8 cellular contexts compared by ENCODE assay signal in the genomic region with DNA sequence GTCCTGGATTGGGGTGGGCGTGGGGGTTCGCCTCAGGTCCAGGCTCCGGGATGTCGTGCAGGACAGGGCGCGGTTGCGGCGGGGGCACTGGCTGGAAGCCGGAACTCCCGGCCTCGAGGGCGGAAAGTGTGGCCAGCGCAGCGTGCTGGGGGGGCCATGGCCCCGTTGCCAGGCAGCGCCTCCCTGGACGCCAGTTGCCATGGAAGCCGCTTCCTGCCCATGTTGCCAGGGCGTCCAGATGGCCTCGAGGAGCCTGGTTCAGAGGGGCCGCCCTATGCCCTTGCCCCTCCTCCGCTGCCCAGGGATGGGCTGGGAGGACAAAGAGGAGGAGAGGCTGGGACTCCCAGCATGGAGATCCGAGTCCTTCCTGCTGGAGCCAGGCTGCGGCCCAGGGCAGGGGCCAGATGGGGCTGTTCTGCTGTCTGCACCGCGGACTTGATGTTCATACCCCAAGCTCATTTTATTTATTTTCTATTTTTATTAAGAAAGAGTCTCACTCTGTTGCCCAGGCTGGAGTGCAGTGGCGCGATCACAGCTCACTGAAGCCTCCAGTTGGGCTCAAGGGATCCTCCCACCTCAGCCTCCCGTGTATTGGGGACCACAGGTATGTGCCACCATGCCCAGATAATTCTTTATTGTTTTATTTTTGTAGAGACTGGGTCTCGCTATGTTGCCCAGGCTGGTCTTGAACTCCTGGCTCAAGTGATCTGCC.
DNase-seq lines count a peak whose midpoint lies in the region; ATAC-seq lines count a peak whose summit lies in the region.

No MANE protein-coding gene starts in this region.

- no peak for ATAC-seq in GM21447 (IDR thresholded peaks at IDR 0.05; ENCODE audit: unreplicated experiment)

- DNase-seq in HS-5 (ENCODE audit: low read depth) (peak; percentile 38), NCI-H748 treated with DMSO at 0.1 percent for 48 hours (lab: John Stamatoyannopoulos, UW) (peak; percentile 63), epidermal melanocyte (ENCODE audit: insufficient read length, low spot score) (peak; percentile 93), retina (peak; percentile 94), cortex of kidney (lab: John Stamatoyannopoulos, UW) (no peak), 8988T (no peak), HuH-7 (ENCODE audit: low spot score) (no peak)

Comparison
In these comparisons a context has a peak if more than half of its experiments do, and no peak if none do; other contexts are left out.
1. DNase-seq: peak in HS-5 (single experiment), NCI-H748 treated with DMSO at 0.1 percent for 48 hours (single experiment), epidermal melanocyte (single experiment) and retina (single experiment); none in cortex of kidney (single experiment), 8988T (single experiment) and HuH-7 (single experiment).